In the genomic region with DNA sequence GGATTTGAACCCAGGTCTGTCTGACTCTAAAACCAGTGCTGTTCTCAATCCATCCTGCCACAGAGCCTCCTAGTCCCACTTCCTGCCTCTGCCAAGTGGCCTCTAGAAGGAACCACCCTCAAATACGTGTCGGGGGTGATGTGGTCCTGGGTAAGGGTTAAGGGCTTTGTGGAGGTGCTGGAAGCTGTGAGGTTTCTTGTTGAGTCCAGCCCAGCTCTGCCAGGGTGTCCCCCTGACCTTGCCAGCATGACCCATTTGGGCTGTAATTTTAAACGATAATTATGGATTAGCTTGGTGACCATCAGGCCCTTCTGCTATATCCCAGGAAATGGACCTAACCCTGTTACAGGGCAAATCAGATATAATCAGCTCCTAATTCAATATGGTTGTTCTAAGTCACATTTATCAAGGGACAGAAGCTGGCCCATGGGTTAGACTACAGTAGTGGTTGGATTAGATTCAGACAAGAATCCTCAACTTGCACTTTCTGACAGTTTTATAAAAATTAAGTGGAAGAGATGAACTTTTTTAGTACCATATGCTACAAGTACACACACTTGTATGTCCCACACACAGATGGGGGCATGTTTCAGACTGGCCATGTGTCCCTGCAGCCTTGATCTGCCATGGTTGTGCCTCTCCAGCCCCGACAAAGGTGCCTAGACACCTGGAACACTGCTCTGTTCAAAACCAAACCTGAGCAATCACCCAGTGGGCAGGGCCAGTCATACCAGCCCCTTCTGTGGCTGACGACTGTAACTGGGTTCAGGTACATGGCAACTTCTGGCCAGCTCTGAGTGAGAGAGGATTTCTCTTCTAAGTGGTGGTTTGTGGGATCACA, we compare ENCODE assay signal across 1 cellular context.
TF ChIP-seq lines count a peak whose summit lies in the region.

No MANE protein-coding gene starts in this region.

TF ChIP-seq in GM12878, 131 proteins besides CTCF, POLR2A, EP300 and RAD21:
- TF ChIP-seq IKZF1 (conservative IDR thresholded peaks at IDR 0.05), result no peak
- no peak for TF ChIP-seq SUPT20H (IDR thresholded peaks at IDR 0.05; ENCODE audit: borderline replicate concordance, control insufficient read depth, low read depth, low read length)
- TF ChIP-seq PML (IDR thresholded peaks at IDR 0.05; ENCODE audit: low read length), result no peak
- no peak for TF ChIP-seq SREBF2 (IDR thresholded peaks at IDR 0.05; ENCODE audit: low read length)
- TF ChIP-seq ESRRA (IDR thresholded peaks at IDR 0.05; ENCODE audit: low read length), result no peak
